ENCODE assay signal across 1 cellular context in the genomic region with DNA sequence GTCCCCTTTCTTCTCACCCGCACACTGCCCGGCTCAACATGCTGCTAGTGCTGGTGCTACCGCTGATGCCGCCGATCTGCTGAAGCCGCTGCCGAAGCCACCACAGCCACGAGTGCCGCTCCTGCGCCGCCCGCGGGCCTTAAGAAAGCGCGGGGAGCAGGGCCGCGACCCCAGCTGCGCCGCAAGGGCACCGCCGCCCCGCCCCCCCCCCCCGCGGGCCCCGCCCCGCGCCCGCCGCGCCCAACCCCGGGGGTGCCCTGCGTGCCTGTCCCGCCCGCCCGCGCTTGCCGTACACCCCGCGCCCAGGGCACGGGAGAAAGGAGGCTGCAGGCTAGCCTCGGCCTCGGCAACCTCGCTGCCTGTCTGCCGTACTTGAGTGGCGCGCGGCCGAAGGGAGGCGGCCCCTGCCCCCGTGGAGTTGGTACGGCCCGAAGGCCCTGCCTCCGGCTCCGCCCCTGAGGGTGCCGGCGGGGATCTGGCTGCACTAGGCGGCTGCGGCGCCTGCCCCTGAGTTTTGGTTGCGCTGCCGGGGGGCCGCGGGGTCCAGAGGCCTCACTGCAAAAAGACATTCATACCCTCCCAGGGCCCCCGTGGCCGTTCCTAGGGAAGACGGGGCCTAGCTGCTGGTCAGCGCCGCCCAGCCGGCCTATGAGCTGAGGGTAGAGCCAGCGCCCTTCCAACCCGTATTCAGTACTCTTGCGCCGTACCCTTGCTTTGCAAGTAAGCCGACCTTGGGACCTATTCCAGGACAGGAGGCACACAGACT.
TF ChIP-seq lines count a peak whose summit lies in the region.

Gene SOD2, minus strand, starts transcription at position 114 of the 766 bp plus-strand sequence. Its CDS starts 74 bp downstream, at position 40.

TF ChIP-seq in HepG2, 621 proteins besides CTCF, POLR2A, EP300 and RAD21 (continued from another document and continues in another):
- TF ChIP-seq MIXL1 (CRISPR knock-in tag; IDR thresholded peaks at IDR 0.05) (0 out of 2 replicates have a peak, but pooled peaks have one; percentile 33), ZNF569 (CRISPR knock-in tag; IDR thresholded peaks at IDR 0.05; ENCODE audit: borderline replicate concordance) (no peak), ZNF558 (CRISPR knock-in tag; IDR thresholded peaks at IDR 0.05; ENCODE audit: borderline replicate concordance) (peak; percentile 84; the same call in 1 of the 2 replicates), ZNF678 (CRISPR knock-in tag; IDR thresholded peaks at IDR 0.05) (peak; percentile 80), HNRNPUL1 (IDR thresholded peaks at IDR 0.05; ENCODE audit: low read depth, low read length) (peak; percentile 67; the same call in 1 of the 2 replicates), ZNF772 (CRISPR knock-in tag; IDR thresholded peaks at IDR 0.05) (peak; percentile 79; the same call in 1 of the 2 replicates), SNRNP70 (IDR thresholded peaks at IDR 0.05; ENCODE audit: low read depth, low read length) (no peak), ZNF850 (CRISPR knock-in tag; conservative IDR thresholded peaks at IDR 0.05) (no peak), ZNF280D (CRISPR knock-in tag; IDR thresholded peaks at IDR 0.05) (no peak), ZNF549 (CRISPR knock-in tag; IDR thresholded peaks at IDR 0.05) (peak; percentile 27; the same call in 1 of the 2 replicates), NFAT5 (CRISPR knock-in tag; IDR thresholded peaks at IDR 0.05) (peak; percentile 77), ZNF839 (CRISPR knock-in tag; IDR thresholded peaks at IDR 0.05; ENCODE audit: borderline replicate concordance) (peak; percentile 61; the same call in 1 of the 2 replicates), ADNP (CRISPR knock-in tag; IDR thresholded peaks at IDR 0.05) (no peak), SKIL (CRISPR knock-in tag; IDR thresholded peaks at IDR 0.05; ENCODE audit: borderline replicate concordance) (peak; percentile 58; the same call in 1 of the 2 replicates), PHF20 (CRISPR knock-in tag; IDR thresholded peaks at IDR 0.05) (peak; percentile 69), KAT7 (CRISPR knock-in tag; IDR thresholded peaks at IDR 0.05; ENCODE audit: borderline replicate concordance) (peak; percentile 79), ZNF773 (CRISPR knock-in tag; IDR thresholded peaks at IDR 0.05; ENCODE audit: borderline replicate concordance) (peak; percentile 84), TFE3 (CRISPR knock-in tag; IDR thresholded peaks at IDR 0.05) (peak; percentile 40; the same call in 1 of the 2 replicates), ZNF143 (CRISPR knock-in tag; IDR thresholded peaks at IDR 0.05) (peak; percentile 54), MLLT10 (CRISPR knock-in tag; IDR thresholded peaks at IDR 0.05) (no peak), ZBTB7A (CRISPR knock-in tag; IDR thresholded peaks at IDR 0.05) (peak; percentile 96), ZNF746 (CRISPR knock-in tag; IDR thresholded peaks at IDR 0.05) (peak; percentile 59), FOXM1 (CRISPR knock-in tag; IDR thresholded peaks at IDR 0.05) (no peak), NR2F2 (IDR thresholded peaks at IDR 0.05; ENCODE audit: borderline replicate concordance, low read depth) (peak; percentile 22; the same call in 1 of the 2 replicates), SUZ12 (IDR thresholded peaks at IDR 0.05; ENCODE audit: low read depth, low read length) (no peak), TSC22D2 (CRISPR knock-in tag; IDR thresholded peaks at IDR 0.05; ENCODE audit: borderline replicate concordance) (peak; percentile 90; the same call in 1 of the 2 replicates), IKZF5 (CRISPR knock-in tag; IDR thresholded peaks at IDR 0.05) (peak; percentile 94), GATA4 (IDR thresholded peaks at IDR 0.05; ENCODE audit: borderline replicate concordance, low read depth) (peak; percentile 68)
- TF ChIP-seq, protein P1, sequence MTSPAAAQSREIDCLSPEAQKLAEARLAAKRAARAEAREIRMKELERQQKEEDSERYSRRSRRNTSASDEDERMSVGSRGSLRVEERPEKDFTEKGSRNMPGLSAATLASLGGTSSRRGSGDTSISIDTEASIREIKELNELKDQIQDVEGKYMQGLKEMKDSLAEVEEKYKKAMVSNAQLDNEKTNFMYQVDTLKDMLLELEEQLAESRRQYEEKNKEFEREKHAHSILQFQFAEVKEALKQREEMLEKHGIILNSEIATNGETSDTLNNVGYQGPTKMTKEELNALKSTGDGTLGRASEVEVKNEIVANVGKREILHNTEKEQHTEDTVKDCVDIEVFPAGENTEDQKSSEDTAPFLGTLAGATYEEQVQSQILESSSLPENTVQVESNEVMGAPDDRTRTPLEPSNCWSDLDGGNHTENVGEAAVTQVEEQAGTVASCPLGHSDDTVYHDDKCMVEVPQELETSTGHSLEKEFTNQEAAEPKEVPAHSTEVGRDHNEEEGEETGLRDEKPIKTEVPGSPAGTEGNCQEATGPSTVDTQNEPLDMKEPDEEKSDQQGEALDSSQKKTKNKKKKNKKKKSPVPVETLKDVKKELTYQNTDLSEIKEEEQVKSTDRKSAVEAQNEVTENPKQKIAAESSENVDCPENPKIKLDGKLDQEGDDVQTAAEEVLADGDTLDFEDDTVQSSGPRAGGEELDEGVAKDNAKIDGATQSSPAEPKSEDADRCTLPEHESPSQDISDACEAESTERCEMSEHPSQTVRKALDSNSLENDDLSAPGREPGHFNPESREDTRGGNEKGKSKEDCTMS (CRISPR knock-in tag; conservative IDR thresholded peaks at IDR 0.05): peak; percentile 85; the same call in 1 of the 2 replicates
- TF ChIP-seq, protein P2, sequence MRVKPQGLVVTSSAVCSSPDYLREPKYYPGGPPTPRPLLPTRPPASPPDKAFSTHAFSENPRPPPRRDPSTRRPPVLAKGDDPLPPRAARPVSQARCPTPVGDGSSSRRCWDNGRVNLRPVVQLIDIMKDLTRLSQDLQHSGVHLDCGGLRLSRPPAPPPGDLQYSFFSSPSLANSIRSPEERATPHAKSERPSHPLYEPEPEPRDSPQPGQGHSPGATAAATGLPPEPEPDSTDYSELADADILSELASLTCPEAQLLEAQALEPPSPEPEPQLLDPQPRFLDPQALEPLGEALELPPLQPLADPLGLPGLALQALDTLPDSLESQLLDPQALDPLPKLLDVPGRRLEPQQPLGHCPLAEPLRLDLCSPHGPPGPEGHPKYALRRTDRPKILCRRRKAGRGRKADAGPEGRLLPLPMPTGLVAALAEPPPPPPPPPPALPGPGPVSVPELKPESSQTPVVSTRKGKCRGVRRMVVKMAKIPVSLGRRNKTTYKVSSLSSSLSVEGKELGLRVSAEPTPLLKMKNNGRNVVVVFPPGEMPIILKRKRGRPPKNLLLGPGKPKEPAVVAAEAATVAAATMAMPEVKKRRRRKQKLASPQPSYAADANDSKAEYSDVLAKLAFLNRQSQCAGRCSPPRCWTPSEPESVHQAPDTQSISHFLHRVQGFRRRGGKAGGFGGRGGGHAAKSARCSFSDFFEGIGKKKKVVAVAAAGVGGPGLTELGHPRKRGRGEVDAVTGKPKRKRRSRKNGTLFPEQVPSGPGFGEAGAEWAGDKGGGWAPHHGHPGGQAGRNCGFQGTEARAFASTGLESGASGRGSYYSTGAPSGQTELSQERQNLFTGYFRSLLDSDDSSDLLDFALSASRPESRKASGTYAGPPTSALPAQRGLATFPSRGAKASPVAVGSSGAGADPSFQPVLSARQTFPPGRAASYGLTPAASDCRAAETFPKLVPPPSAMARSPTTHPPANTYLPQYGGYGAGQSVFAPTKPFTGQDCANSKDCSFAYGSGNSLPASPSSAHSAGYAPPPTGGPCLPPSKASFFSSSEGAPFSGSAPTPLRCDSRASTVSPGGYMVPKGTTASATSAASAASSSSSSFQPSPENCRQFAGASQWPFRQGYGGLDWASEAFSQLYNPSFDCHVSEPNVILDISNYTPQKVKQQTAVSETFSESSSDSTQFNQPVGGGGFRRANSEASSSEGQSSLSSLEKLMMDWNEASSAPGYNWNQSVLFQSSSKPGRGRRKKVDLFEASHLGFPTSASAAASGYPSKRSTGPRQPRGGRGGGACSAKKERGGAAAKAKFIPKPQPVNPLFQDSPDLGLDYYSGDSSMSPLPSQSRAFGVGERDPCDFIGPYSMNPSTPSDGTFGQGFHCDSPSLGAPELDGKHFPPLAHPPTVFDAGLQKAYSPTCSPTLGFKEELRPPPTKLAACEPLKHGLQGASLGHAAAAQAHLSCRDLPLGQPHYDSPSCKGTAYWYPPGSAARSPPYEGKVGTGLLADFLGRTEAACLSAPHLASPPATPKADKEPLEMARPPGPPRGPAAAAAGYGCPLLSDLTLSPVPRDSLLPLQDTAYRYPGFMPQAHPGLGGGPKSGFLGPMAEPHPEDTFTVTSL (CRISPR knock-in tag; IDR thresholded peaks at IDR 0.05; ENCODE audit: borderline replicate concordance): 0 out of 2 replicates have a peak, but pooled peaks have one; percentile 35
